In genomic region chr6:150320450-150320849, GRCh38 we compare ENCODE assay signal across 22 cellular contexts. TPM values are rescaled to one million over a fixed set of nuclear protein-coding genes. Genes with fewer than 3 reads are reported as not detected.
DNase-seq lines count a peak whose midpoint lies in the region; ATAC-seq lines count a peak whose summit lies in the region.
"Had no signal": no experiment of that assay in that cellular context is flagged by ENCODE, and none has a peak within 500 bp of the region (broad histone marks: within the 10 kb centered on the region; RNA-seq: fewer than 3 reads in every experiment).

No MANE protein-coding gene starts in this region.

- H2AFZ ChIP-seq in Karpas-422 (ENCODE audit: low read length), result no peak overlapping the region

- H3K4me1 ChIP-seq in skeletal muscle tissue (ENCODE audit: control insufficient read depth in 3 of 3, insufficient read depth in 3 of 3, low read length in 3 of 3) (peaks cover 40 to 65% (median 43%) of the 10 kb centered on the region in 3 donors), Karpas-422 (ENCODE audit: low read length) (no peaks in the 10 kb centered on the region)
- H3K4me1 ChIP-seq: SJSA1 had no signal

- ATAC-seq in left lobe of liver (peak; percentile 73), HG02981 (IDR thresholded peaks at IDR 0.05; ENCODE audit: unreplicated experiment) (no peak)

- H3K27ac Mint-ChIP-seq in T-helper 2 cell treated with Interferon-gamma antibody and Interleukin-4, amounts not matched to agents 5 μg/mL and 100 μg/mL, for 36 hours, result no peak overlapping the region

- H3K27ac ChIP-seq in skeletal muscle tissue (ENCODE audit: low read depth, low read length) (peak overlapping the region; percentile 26), Karpas-422 (ENCODE audit: low read length) (no peak overlapping the region)
- H3K27ac ChIP-seq: coronary artery, SJSA1, thoracic aorta had no signal

- no peaks in the 10 kb centered on the region for H3K9me3 ChIP-seq in MG63
- no peaks in the 10 kb centered on the region for H3K9me3 ChIP-seq in skeletal muscle tissue (ENCODE audit: control insufficient read depth in 3 of 3, low read length in 3 of 3)
- H3K9me3 ChIP-seq in Karpas-422 (ENCODE audit: low read length), result no peaks in the 10 kb centered on the region
- H3K9me3 ChIP-seq: SJSA1, thoracic aorta had no signal

- no peaks in the 10 kb centered on the region for H3K36me3 Mint-ChIP-seq in T-helper 2 cell treated with Interferon-gamma antibody and Interleukin-4, amounts not matched to agents 5 μg/mL and 100 μg/mL, for 36 hours (ENCODE audit: low read depth)
- H3K36me3 Mint-ChIP-seq: IgD-negative memory B cell had no signal

- H3K4me3 Mint-ChIP-seq in T-helper 2 cell treated with Interferon-gamma antibody and Interleukin-4, amounts not matched to agents 5 μg/mL and 100 μg/mL, for 36 hours, result no peak overlapping the region
- H3K4me3 Mint-ChIP-seq: IgD-negative memory B cell had no signal

- no peaks in the 10 kb centered on the region for H3K9me2 ChIP-seq in Karpas-422 (replicated peaks; ENCODE audit: insufficient read depth, low read length)

- H3K4me3 ChIP-seq in MG63 (no peak overlapping the region), skeletal muscle tissue (ENCODE audit: low read length in 3 of 3) (no peak overlapping the region), Karpas-422 (ENCODE audit: low read length) (no peak overlapping the region)
- H3K4me3 ChIP-seq: coronary artery, SJSA1, thoracic aorta had no signal

- no peaks in the 10 kb centered on the region for H3K4me1 Mint-ChIP-seq in T-helper 2 cell treated with Interferon-gamma antibody and Interleukin-4, amounts not matched to agents 5 μg/mL and 100 μg/mL, for 36 hours (ENCODE audit: low read depth)

- peaks cover 11% of the 10 kb centered on the region for H3K27me3 Mint-ChIP-seq in T-helper 2 cell treated with Interferon-gamma antibody and Interleukin-4, amounts not matched to agents 5 μg/mL and 100 μg/mL, for 36 hours (ENCODE audit: low read depth)

- H3K27me3 ChIP-seq in MG63, result no peaks in the 10 kb centered on the region
- no peaks in the 10 kb centered on the region for H3K27me3 ChIP-seq in skeletal muscle tissue (ENCODE audit: control insufficient read depth in 3 of 3, insufficient read depth in 3 of 3, low read length in 3 of 3)
- H3K27me3 ChIP-seq in Karpas-422 (ENCODE audit: low read length), result no peaks in the 10 kb centered on the region
- H3K27me3 ChIP-seq: SJSA1 had no signal

- DNase-seq in MG63, result peak; percentile 13
- peak; percentile 8 for DNase-seq in fibroblast of peridontal ligament (ENCODE audit: extremely low read depth)
- no peak for DNase-seq in left lobe of liver (ENCODE audit: low spot score)
- DNase-seq in epidermal melanocyte (ENCODE audit: insufficient read length, low spot score), result no peak
- DNase-seq in T-helper 2 cell treated with Interferon-gamma antibody and Interleukin-4, amounts not matched to agents 5 μg/mL and 100 μg/mL, for 36 hours (ENCODE audit: low spot score), result no peak
- no peak for DNase-seq in Karpas-422
- DNase-seq: activated CD4-positive, alpha-beta T cell treated with anti-CD3 and anti-CD28 coated beads for 1 hour; activated effector memory CD4-positive, alpha-beta T cell treated with Interleukin-2 at 50 U/mL for 16 hours; AML-193; kidney; NCI-H1092; NCI-H526 treated with DMSO at 0.1 percent for 48 hours; stimulated activated CD4-positive, alpha-beta T cell treated with anti-CD3 and anti-CD28 coated beads, Interleukin-4, amount 100 ng/mL, for 4 hours; stimulated activated CD8-positive, alpha-beta memory T cell treated with anti-CD3 and anti-CD28 coated beads, Interleukin-4, amount 100 ng/mL, for 48 hours had no signal

- H3K9ac ChIP-seq in skeletal muscle tissue (ENCODE audit: low read depth in 1 of 3, low read length in 3 of 3), result peak overlapping the region in 1 of 3 donors; percentile 9
- no peak overlapping the region for H3K9ac ChIP-seq in Karpas-422 (ENCODE audit: low read length)

- H3K79me2 ChIP-seq in Karpas-422 (ENCODE audit: low read length), result no peaks in the 10 kb centered on the region

- no peak overlapping the region for H3K4me2 ChIP-seq in Karpas-422 (ENCODE audit: low read depth, low read length, poor library complexity, severe bottlenecking)

- no peaks in the 10 kb centered on the region for H3K9me3 Mint-ChIP-seq in T-helper 2 cell treated with Interferon-gamma antibody and Interleukin-4, amounts not matched to agents 5 μg/mL and 100 μg/mL, for 36 hours

- H3K36me3 ChIP-seq in MG63, result no peaks in the 10 kb centered on the region
- H3K36me3 ChIP-seq in skeletal muscle tissue (ENCODE audit: control insufficient read depth in 3 of 3, insufficient read depth in 3 of 3, low read length in 3 of 3), result no peaks in the 10 kb centered on the region
- H3K36me3 ChIP-seq in Karpas-422 (ENCODE audit: insufficient read depth, low read length), result no peaks in the 10 kb centered on the region
- H3K36me3 ChIP-seq: SJSA1, thoracic aorta had no signal

- no peaks in the 10 kb centered on the region for H4K20me1 ChIP-seq in Karpas-422 (ENCODE audit: insufficient read depth, low read depth, low read length)

RNA-seq across cellular contexts. Expression of gene IYD, which starts 48.4 kb away (rescaled TPM):
- total RNA-seq in MG63 (2014; rRNA removed; shearing (Covaris generic); ENCODE audit: low replicate concordance), result 0.03 TPM in 1 of 2 replicates, not detected in the other
- total RNA-seq in left lobe of liver, result 28.2 TPM
- not detected for total RNA-seq in skeletal muscle tissue
- total RNA-seq in Karpas-422 (2014; rRNA removed; shearing (Covaris generic); ENCODE audit: low replicate concordance), result not detected in 2 replicates
- total RNA-seq: endothelial cell of umbilical vein, mononuclear cell, SJSA1 had no signal

Comparison
In these comparisons a context has a peak if more than half of its experiments do, and no peak if none do; other contexts are left out.
1. DNase-seq: peak in MG63 (single experiment) and fibroblast of peridontal ligament (single experiment); none in left lobe of liver (single experiment), epidermal melanocyte (single experiment), T-helper 2 cell treated with Interferon-gamma antibody and Interleukin-4, amounts not matched to agents 5 μg/mL and 100 μg/mL, for 36 hours (single experiment) and Karpas-422 (single experiment).
2. RNA of gene IYD, which starts 48.4 kb away (total RNA-seq): 28.2 TPM in left lobe of liver (single experiment); 0.03 TPM in MG63, not detected in skeletal muscle tissue (single experiment) and not detected in Karpas-422; every median in the first group is over 10 times any median in the second.